10 cellular contexts compared by ENCODE assay signal in the genomic region with DNA sequence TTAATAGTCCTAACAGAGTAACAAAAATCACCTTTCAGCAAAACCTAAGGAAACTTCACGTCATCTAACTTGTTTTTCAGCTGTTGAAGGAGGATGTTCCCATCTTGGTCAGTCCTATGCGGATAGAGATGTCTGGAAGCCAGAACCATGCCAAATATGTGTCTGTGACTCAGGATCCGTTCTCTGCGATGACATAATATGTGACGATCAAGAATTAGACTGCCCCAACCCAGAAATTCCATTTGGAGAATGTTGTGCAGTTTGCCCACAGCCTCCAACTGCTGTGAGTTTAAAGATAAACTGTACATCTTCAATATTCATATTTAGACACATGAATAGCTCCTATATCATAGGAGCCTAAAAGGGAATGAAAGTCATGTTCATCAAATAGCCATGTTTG. TPM values are rescaled to one million over a fixed set of nuclear protein-coding genes. Genes with fewer than 3 reads are reported as not detected.
DNase-seq lines count a peak whose midpoint lies in the region; ATAC-seq and TF ChIP-seq lines count a peak whose summit lies in the region.
"Had no signal": no experiment of that assay in that cellular context is flagged by ENCODE, and none has a peak within 500 bp of the region (broad histone marks: within the 10 kb centered on the region; RNA-seq: fewer than 3 reads in every experiment).

No MANE protein-coding gene starts in this region.

- H3K9me3 ChIP-seq in heart right ventricle (no peaks in the 10 kb centered on the region), skeletal muscle tissue (ENCODE audit: control insufficient read depth in 3 of 3, low read length in 3 of 3) (no peaks in the 10 kb centered on the region), prostate gland (no peaks in the 10 kb centered on the region), A673 (ENCODE audit: low read depth, low read length, poor library complexity, severe bottlenecking) (no peaks in the 10 kb centered on the region)

- intact Hi-C loops in heart right ventricle (cut with DNase I): loop anchor here in 4 of 10 donors (5.0 to 10.0 kb wide), 3 partner anchors 457 to 670 kb away; no protein-coding TSS in a partner anchor
- intact Hi-C loops in prostate gland (cut with DNase I): loop anchor here (2.0 kb wide), 1 partner anchor 462 kb away; no protein-coding TSS in a partner anchor
- intact Hi-C loops in A673 (cut with micrococcal nuclease; ENCODE audit: unreplicated experiment): loop anchor here (2.0 kb wide), 1 partner anchor 426 kb away; no protein-coding TSS in a partner anchor
- intact Hi-C loops in activated T-helper 1 cell treated with anti-CD3 and anti-CD28 coated beads, Interleukin-12 subunit alpha, Interleukin-12 subunit beta, Interleukin-2, Interleukin-4 antibody, amounts not matched to agents 30 ng/mL and 10 ng/mL and 1 ng/mL, durations not matched to agents 14 hours and 24 hours and 36 hours (cut with micrococcal nuclease): loop anchor here (1.0 kb wide), 1 partner anchor 460 kb away; no protein-coding TSS in a partner anchor

- peak overlapping the region in 1 of 3 donors; percentile 48 for H3K9ac ChIP-seq in skeletal muscle tissue (ENCODE audit: low read depth in 1 of 3, low read length in 3 of 3)

- H3K36me3 ChIP-seq in heart right ventricle: peaks cover 0 to 53% (median 3%) of the 10 kb centered on the region in 9 donors
- H3K36me3 ChIP-seq in skeletal muscle tissue (ENCODE audit: control insufficient read depth in 3 of 3, insufficient read depth in 3 of 3, low read length in 3 of 3): peaks cover 0 to 2% (median 0%) of the 10 kb centered on the region in 3 donors
- no peaks in the 10 kb centered on the region for H3K36me3 ChIP-seq in prostate gland
- no peaks in the 10 kb centered on the region for H3K36me3 ChIP-seq in A673 (ENCODE audit: insufficient read depth, low read length, poor library complexity, severe bottlenecking)

- peaks cover under 1% of the 10 kb centered on the region for H3K4me1 Mint-ChIP-seq in activated T-helper 1 cell treated with anti-CD3 and anti-CD28 coated beads, Interleukin-12 subunit alpha, Interleukin-12 subunit beta, Interleukin-2, Interleukin-4 antibody, amounts not matched to agents 30 ng/mL and 10 ng/mL and 1 ng/mL, durations not matched to agents 14 hours and 24 hours and 36 hours (ENCODE audit: low read depth)

- POLR2A ChIA-PET in A673 (lab: Charles Lee; ENCODE audit: low non-redundant PET): no interaction called here

- peak in 7 of 8 donors; percentile 43 to 88 (median 68) for ATAC-seq in heart right ventricle
- no peak for ATAC-seq in GM19463 (IDR thresholded peaks at IDR 0.05; ENCODE audit: unreplicated experiment)

- CTCF ChIA-PET in A673 (lab: Charles Lee): interaction anchor here (0.8 to 2.0 kb wide), 2 partner anchors 266 to 459 kb away, joined by 3 to 16 read pairs; no protein-coding TSS in a partner anchor

- H3K4me1 ChIP-seq in heart right ventricle: peaks cover 0 to 26% (median 0%) of the 10 kb centered on the region in 9 donors
- no peaks in the 10 kb centered on the region for H3K4me1 ChIP-seq in skeletal muscle tissue (ENCODE audit: control insufficient read depth in 3 of 3, insufficient read depth in 3 of 3, low read length in 3 of 3)
- H3K4me1 ChIP-seq in prostate gland (replicated peaks): no peaks in the 10 kb centered on the region
- H3K4me1 ChIP-seq in A673 (ENCODE audit: insufficient read depth, low read length, poor library complexity, severe bottlenecking): peaks cover 5% of the 10 kb centered on the region

- H3K27ac ChIP-seq in heart right ventricle (peak overlapping the region in 8 of 10 donors; percentile 8 to 74 (median 48)), skeletal muscle tissue (ENCODE audit: low read depth, low read length) (peak overlapping the region; percentile 60), prostate gland (peak overlapping the region in 1 of 2 donors; percentile 31), A673 (ENCODE audit: low read depth, low read length, poor library complexity, severe bottlenecking) (no peak overlapping the region)

- peaks cover 2% of the 10 kb centered on the region for H3K27me3 Mint-ChIP-seq in activated T-helper 1 cell treated with anti-CD3 and anti-CD28 coated beads, Interleukin-12 subunit alpha, Interleukin-12 subunit beta, Interleukin-2, Interleukin-4 antibody, amounts not matched to agents 30 ng/mL and 10 ng/mL and 1 ng/mL, durations not matched to agents 14 hours and 24 hours and 36 hours (ENCODE audit: insufficient read depth)
- H3K27me3 Mint-ChIP-seq: activated CD4-positive, alpha-beta memory T cell treated with anti-CD3 and anti-CD28 coated beads for 36 hours had no signal

- no peak overlapping the region for H3K4me3 Mint-ChIP-seq in activated T-helper 1 cell treated with anti-CD3 and anti-CD28 coated beads, Interleukin-12 subunit alpha, Interleukin-12 subunit beta, Interleukin-2, Interleukin-4 antibody, amounts not matched to agents 30 ng/mL and 10 ng/mL and 1 ng/mL, durations not matched to agents 14 hours and 24 hours and 36 hours
- H3K4me3 Mint-ChIP-seq: activated CD4-positive, alpha-beta memory T cell treated with anti-CD3 and anti-CD28 coated beads for 36 hours had no signal

- no peak overlapping the region for H3K27ac Mint-ChIP-seq in activated T-helper 1 cell treated with anti-CD3 and anti-CD28 coated beads, Interleukin-12 subunit alpha, Interleukin-12 subunit beta, Interleukin-2, Interleukin-4 antibody, amounts not matched to agents 30 ng/mL and 10 ng/mL and 1 ng/mL, durations not matched to agents 14 hours and 24 hours and 36 hours
- H3K27ac Mint-ChIP-seq: activated CD4-positive, alpha-beta memory T cell treated with anti-CD3 and anti-CD28 coated beads for 36 hours had no signal

- H3K36me3 Mint-ChIP-seq in activated T-helper 1 cell treated with anti-CD3 and anti-CD28 coated beads, Interleukin-12 subunit alpha, Interleukin-12 subunit beta, Interleukin-2, Interleukin-4 antibody, amounts not matched to agents 30 ng/mL and 10 ng/mL and 1 ng/mL, durations not matched to agents 14 hours and 24 hours and 36 hours (ENCODE audit: low read depth): no peaks in the 10 kb centered on the region
- H3K36me3 Mint-ChIP-seq: activated CD4-positive, alpha-beta memory T cell treated with anti-CD3 and anti-CD28 coated beads for 36 hours had no signal

- no peaks in the 10 kb centered on the region for H3K9me3 Mint-ChIP-seq in activated T-helper 1 cell treated with anti-CD3 and anti-CD28 coated beads, Interleukin-12 subunit alpha, Interleukin-12 subunit beta, Interleukin-2, Interleukin-4 antibody, amounts not matched to agents 30 ng/mL and 10 ng/mL and 1 ng/mL, durations not matched to agents 14 hours and 24 hours and 36 hours
- H3K9me3 Mint-ChIP-seq: activated CD4-positive, alpha-beta memory T cell treated with anti-CD3 and anti-CD28 coated beads for 36 hours had no signal

- H3K27me3 ChIP-seq in heart right ventricle: no peaks in the 10 kb centered on the region
- no peaks in the 10 kb centered on the region for H3K27me3 ChIP-seq in skeletal muscle tissue (ENCODE audit: control insufficient read depth in 3 of 3, insufficient read depth in 3 of 3, low read length in 3 of 3)
- H3K27me3 ChIP-seq in prostate gland (replicated peaks; ENCODE audit: insufficient read depth): no peaks in the 10 kb centered on the region
- no peaks in the 10 kb centered on the region for H3K27me3 ChIP-seq in A673 (replicated peaks; ENCODE audit: insufficient read depth, low read depth, low read length, poor library complexity)

- 45 to 46% methylated on average over 5 of the region's 5 CpGs for WGBS in heart right ventricle, 2 donors
- 65% methylated on average over 5 of the region's 5 CpGs for WGBS in prostate gland

- H3K4me3 ChIP-seq in heart right ventricle (no peak overlapping the region), skeletal muscle tissue (ENCODE audit: low read length in 3 of 3) (no peak overlapping the region), prostate gland (no peak overlapping the region), A673 (ENCODE audit: low read depth, low read length, poor library complexity, severe bottlenecking) (no peak overlapping the region)

- no peak for TF ChIP-seq POLR2A in prostate gland (IDR thresholded peaks at IDR 0.05)

- TF ChIP-seq CTCF in heart right ventricle (IDR thresholded peaks at IDR 0.05): no peak
- TF ChIP-seq CTCF in prostate gland (IDR thresholded peaks at IDR 0.05): no peak
- no peak for TF ChIP-seq CTCF in A673 (conservative IDR thresholded peaks at IDR 0.05; ENCODE audit: low read depth, low read length)

- BruUV-seq in A673 (replicated peaks; lab: Mats Ljungman, UMichigan): no TSS peak

- DNase-seq in ELR (ENCODE audit: low read depth): peak; percentile 87
- peak; percentile 95 for DNase-seq in amniotic epithelial cell (ENCODE audit: low read depth)
- DNase-seq in heart right ventricle: no peak
- DNase-seq in prostate gland (ENCODE audit: low spot score): no peak
- no peak for DNase-seq in A673 (ENCODE audit: low spot score)
- DNase-seq in activated T-helper 1 cell treated with anti-CD3 and anti-CD28 coated beads, Interleukin-12 subunit alpha, Interleukin-12 subunit beta, Interleukin-2, Interleukin-4 antibody, amounts not matched to agents 30 ng/mL and 10 ng/mL and 1 ng/mL, durations not matched to agents 14 hours and 24 hours and 36 hours (ENCODE audit: low spot score): no peak
- DNase-seq: activated CD4-positive, alpha-beta memory T cell treated with anti-CD3 and anti-CD28 coated beads for 36 hours; stimulated activated naive CD4-positive, alpha-beta T cell treated with Interleukin-2 at 50 U/mL for 16 hours had no signal

RNA-seq across cellular contexts. Expression of a gene that starts 10.5 kb away (rescaled TPM):
- total RNA-seq in heart right ventricle: 100 to 1,000 TPM in 3 of 10 donors, 10 to 100 TPM in 7; 53.9 to 700 (median 73.5) TPM
- 100 to 1,000 TPM in 1 of 2 donors, 10 to 100 TPM in 1; 33.5 to 173 TPM for polyA plus RNA-seq in heart right ventricle
- total RNA-seq in skeletal muscle tissue: 6,920 TPM
- total RNA-seq in prostate gland: 100 to 1,000 TPM in 1 of 2 donors, 10 to 100 TPM in 1; 25.5 to 121 TPM
- 12.6 and 23.7 TPM in 2 replicates for total RNA-seq in A673 (2021)
- 0.13 TPM in 1 of 2 replicates, not detected in the other for total RNA-seq in activated T-helper 1 cell treated with anti-CD3 and anti-CD28 coated beads, Interleukin-12 subunit alpha, Interleukin-12 subunit beta, Interleukin-2, Interleukin-4 antibody, amounts not matched to agents 30 ng/mL and 10 ng/mL and 1 ng/mL, durations not matched to agents 14 hours and 24 hours and 36 hours
- total RNA-seq: activated CD4-positive, alpha-beta memory T cell treated with anti-CD3 and anti-CD28 coated beads for 36 hours had no signal

Comparison
In these comparisons a context has a peak if more than half of its experiments do, and no peak if none do; other contexts are left out.
1. DNase-seq: peak in ELR (single experiment) and amniotic epithelial cell (single experiment); none in heart right ventricle (0 of 2), prostate gland (single experiment), A673 (single experiment) and activated T-helper 1 cell treated with anti-CD3 and anti-CD28 coated beads, Interleukin-12 subunit alpha, Interleukin-12 subunit beta, Interleukin-2, Interleukin-4 antibody, amounts not matched to agents 30 ng/mL and 10 ng/mL and 1 ng/mL, durations not matched to agents 14 hours and 24 hours and 36 hours (single experiment).
2. RNA of a gene that starts 10.5 kb away (total RNA-seq): 6,920 TPM in skeletal muscle tissue (single experiment), 25.5 to 121 TPM in prostate gland, 53.9 to 700 TPM in heart right ventricle and 12.6 to 23.7 TPM in A673; 0.13 TPM in activated T-helper 1 cell treated with anti-CD3 and anti-CD28 coated beads, Interleukin-12 subunit alpha, Interleukin-12 subunit beta, Interleukin-2, Interleukin-4 antibody, amounts not matched to agents 30 ng/mL and 10 ng/mL and 1 ng/mL, durations not matched to agents 14 hours and 24 hours and 36 hours; every median in the first group is over 10 times any median in the second.